8 cellular contexts compared by ENCODE assay signal in the genomic region with DNA sequence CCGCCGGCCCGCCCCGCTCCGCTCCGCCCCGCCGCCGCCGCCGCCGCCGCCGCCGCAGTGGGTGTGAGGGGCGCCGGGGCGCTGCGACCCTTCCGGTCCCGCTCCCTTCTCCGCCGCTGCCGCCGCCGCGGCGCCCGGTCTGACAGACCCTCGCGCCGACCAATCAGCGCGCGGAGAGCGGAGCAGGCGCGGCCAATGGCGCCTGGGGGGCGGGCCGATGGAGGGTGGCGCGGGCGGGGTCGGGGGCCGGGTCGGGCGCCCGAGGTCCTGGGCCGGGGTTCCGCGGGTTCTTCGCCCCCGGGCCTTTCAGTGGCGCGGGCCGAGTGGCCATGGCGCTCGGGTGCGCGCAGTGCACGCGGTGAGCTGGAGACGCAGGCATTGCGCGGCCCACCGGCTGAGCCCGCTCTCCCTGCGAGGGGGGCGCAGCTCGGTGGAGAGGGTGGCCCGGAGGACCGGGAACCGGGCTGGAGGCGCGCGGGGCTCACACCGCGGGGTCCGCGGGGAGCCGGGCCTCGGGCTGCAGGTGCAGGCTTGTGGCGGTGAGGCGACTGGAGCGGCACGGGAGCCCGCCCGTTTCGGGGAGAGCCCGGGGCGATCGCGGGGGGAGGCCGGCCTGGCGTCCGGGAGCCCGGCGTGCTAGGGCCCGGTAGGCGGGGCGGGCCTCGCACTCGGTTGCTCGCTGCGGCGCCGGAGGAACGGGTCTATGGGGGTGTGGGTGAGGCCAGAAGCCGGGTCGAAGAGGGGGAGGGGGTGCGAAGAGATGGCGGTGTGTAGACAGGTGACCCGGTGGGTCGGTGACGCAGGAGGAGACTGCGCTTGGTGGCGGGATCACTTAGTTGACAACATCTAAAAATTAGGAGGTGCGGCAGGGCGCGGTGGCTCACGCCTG. TPM values are rescaled to one million over a fixed set of nuclear protein-coding genes. Genes with fewer than 3 reads are reported as not detected.
A peak's percentile ranks its signal among the peaks of the same experiment; 100 is the strongest.
DNase-seq lines count a peak whose midpoint lies in the region; ATAC-seq, FAIRE-seq and TF ChIP-seq lines count a peak whose summit lies in the region.

A gene (minus strand): TSS at position 141 of the 889 bp plus-strand sequence. CDS start 11,522 bp downstream, outside the sequence.

- H3K4me3 Mint-ChIP-seq in CD4-positive, alpha-beta memory T cell, result peak within 1 kb of the TSS; percentile 95 to 100 (median 99)

- peak; percentile 66 for FAIRE-seq in endothelial cell of umbilical vein (lab: Jason Lieb, UNC)

- CTCF ChIA-PET in CD4-positive, alpha-beta memory T cell (lab: Charles Lee; ENCODE audit: partially characterized antibody), result interaction anchor here (0.9 to 7.3 kb wide), 9 partner anchors 9 to 94 kb away, joined by 3 to 130 read pairs (median 4); no protein-coding TSS in a partner anchor
- CTCF ChIA-PET in endothelial cell of umbilical vein (lab: Charles Lee), result interaction anchor here (0.7 to 5.2 kb wide), 6 partner anchors 23 to 314 kb away, joined by 3 to 69 read pairs (median 20); no protein-coding TSS in a partner anchor

- H3K27ac Mint-ChIP-seq in CD4-positive, alpha-beta memory T cell, result peak within 1 kb of the TSS; percentile 94 to 100 (median 100)

- no peaks in the 10 kb centered on the region for H3K36me3 ChIP-seq in CD4-positive, alpha-beta memory T cell (ENCODE audit: insufficient read depth, low read length)
- peaks cover 13% of the 10 kb centered on the region for H3K36me3 ChIP-seq in NT2/D1 (ENCODE audit: insufficient read depth, insufficient read length, low read length)
- H3K36me3 ChIP-seq in endothelial cell of umbilical vein (ENCODE audit: control insufficient read depth in 2 of 2, extremely low read depth in 1 of 2, insufficient read depth in 2 of 2, low read length in 2 of 2), result no peaks in the 10 kb centered on the region

- H3K9me3 ChIP-seq in CD4-positive, alpha-beta memory T cell (ENCODE audit: control insufficient read depth in 1 of 2, low read length in 2 of 2), result no peaks in the 10 kb centered on the region
- H3K9me3 ChIP-seq in NT2/D1 (ENCODE audit: insufficient read depth, low read length) (no peaks in the 10 kb centered on the region), endothelial cell of umbilical vein (replicated peaks; ENCODE audit: control insufficient read depth, insufficient read depth, low read length) (no peaks in the 10 kb centered on the region)

- peaks cover 34% of the 10 kb centered on the region for H3K4me1 ChIP-seq in CD4-positive, alpha-beta memory T cell (ENCODE audit: insufficient read depth, low read length)
- H3K4me1 ChIP-seq in NT2/D1 (ENCODE audit: insufficient read depth, insufficient read length) (peaks cover 11% of the 10 kb centered on the region), endothelial cell of umbilical vein (ENCODE audit: control insufficient read depth, extremely low read depth, insufficient read depth, low read length) (peaks cover 6% of the 10 kb centered on the region)

- ATAC-seq in GM19395 (IDR thresholded peaks at IDR 0.05; ENCODE audit: unreplicated experiment), result peak; percentile 77
- peak; percentile 81 for ATAC-seq in HG03521 (IDR thresholded peaks at IDR 0.05; ENCODE audit: unreplicated experiment)

- dilution Hi-C loops in endothelial cell of umbilical vein (cut with MboI; ENCODE audit: extremely low pct_ligation_motif_present, low sequenced_read_pairs), result no loop called here

- no TSS peak for BruUV-seq in endothelial cell of umbilical vein (replicated peaks; lab: Mats Ljungman, UMichigan)

- intact Hi-C loops in CD4-positive, alpha-beta memory T cell (cut with micrococcal nuclease), result loop anchor here (2.0 to 5.0 kb wide), 3 partner anchors 203 to 1269 kb away; a partner anchor contains a TSS
- intact Hi-C loops in endothelial cell of umbilical vein (cut with micrococcal nuclease), result loop anchor here (2.0 to 10.0 kb wide), 3 partner anchors 203 to 353 kb away; a partner anchor contains a TSS

- peak within 1 kb of the TSS; percentile 92 for H3K27ac ChIP-seq in CD4-positive, alpha-beta memory T cell (ENCODE audit: low read depth, low read length)
- H3K27ac ChIP-seq in endothelial cell of umbilical vein (ENCODE audit: insufficient read depth, low read depth, low read length), result peak within 1 kb of the TSS; percentile 3

- H3K9me1 ChIP-seq in endothelial cell of umbilical vein (replicated peaks; ENCODE audit: control insufficient read depth, extremely low read depth, insufficient read depth, low read length), result no peaks in the 10 kb centered on the region

- TF ChIP-seq CTCF in endothelial cell of umbilical vein (IDR thresholded peaks at IDR 0.05; ENCODE audit: extremely low read depth in 1 of 2, insufficient read depth in 1 of 2, low read depth in 1 of 2, low read length in 2 of 2), result no peak

- H3K9me3 Mint-ChIP-seq in CD4-positive, alpha-beta memory T cell, result no peaks in the 10 kb centered on the region

- POLR2A ChIA-PET in CD4-positive, alpha-beta memory T cell (lab: Charles Lee; ENCODE audit: partially characterized antibody), result interaction anchor here (0.5 to 3.4 kb wide), 9 partner anchors 9 to 669 kb away, joined by 3 to 25 read pairs (median 4); a partner anchor contains a TSS
- POLR2A ChIA-PET in endothelial cell of umbilical vein (lab: Charles Lee), result interaction anchor here (0.7 kb wide), 1 partner anchor 221 kb away, joined by 3 read pairs; no protein-coding TSS in a partner anchor

- peaks cover 2% of the 10 kb centered on the region for H4K20me1 ChIP-seq in endothelial cell of umbilical vein (replicated peaks; ENCODE audit: control insufficient read depth, extremely low read depth, insufficient read depth, low read length)

- H3K9ac ChIP-seq in NT2/D1 (ENCODE audit: insufficient read length, low read depth) (peak within 1 kb of the TSS; percentile 92), endothelial cell of umbilical vein (replicated peaks; ENCODE audit: extremely low read depth, insufficient read depth, low read length) (peak within 1 kb of the TSS; percentile 68)

- H2AFZ ChIP-seq in endothelial cell of umbilical vein (ENCODE audit: low read depth, low read length), result peak within 1 kb of the TSS; percentile 90

- no peaks in the 10 kb centered on the region for H3K27me3 ChIP-seq in CD4-positive, alpha-beta memory T cell (ENCODE audit: insufficient read depth, low read length)
- no peaks in the 10 kb centered on the region for H3K27me3 ChIP-seq in NT2/D1 (ENCODE audit: insufficient read depth, insufficient read length)
- H3K27me3 ChIP-seq in endothelial cell of umbilical vein (ENCODE audit: control insufficient read depth in 2 of 2, insufficient read depth in 2 of 2, low read length in 2 of 2), result no peaks in the 10 kb centered on the region

- TF ChIP-seq POLR2A in endothelial cell of umbilical vein (IDR thresholded peaks at IDR 0.05; ENCODE audit: low read depth, low read length), result peak; percentile 28

- H3K27me3 Mint-ChIP-seq in CD4-positive, alpha-beta memory T cell, result no peaks in the 10 kb centered on the region

- peaks cover 6 to 15% of the 10 kb centered on the region in 2 donors for H3K36me3 Mint-ChIP-seq in CD4-positive, alpha-beta memory T cell

- peak within 1 kb of the TSS in 1 of 2 donors; percentile 74 for H3K4me3 ChIP-seq in CD4-positive, alpha-beta memory T cell (ENCODE audit: low read length in 2 of 2)
- H3K4me3 ChIP-seq in NT2/D1 (ENCODE audit: insufficient read length, low read depth) (peak within 1 kb of the TSS; percentile 71), endothelial cell of umbilical vein (replicated peaks in 1 of 3; ENCODE audit: insufficient read depth in 1 of 3, low read depth in 1 of 3, low read length in 3 of 3) (peak within 1 kb of the TSS; percentile 67 to 88 (median 82))

- DNase-seq in CD4-positive, alpha-beta memory T cell, result peak; percentile 84 to 95 (median 88)
- DNase-seq in NT2/D1 (ENCODE audit: low read depth, low spot score) (peak; percentile 55), endothelial cell of umbilical vein (ENCODE audit: low read depth, low spot score) (peak; percentile 65), middle frontal gyrus (ENCODE audit: extremely low spot score, low spot score) (peak; percentile 88)
- DNase-seq in activated CD8-positive, alpha-beta memory T cell treated with anti-CD3 and anti-CD28 coated beads, Interleukin-2, amount 50 U/mL, for 4 hours, result peak; percentile 83
- peak; percentile 68 to 73 for DNase-seq in stimulated activated CD8-positive, alpha-beta memory T cell treated with anti-CD3 and anti-CD28 coated beads, Interleukin-2, amount 100 ng/mL, for 1 hour (ENCODE audit: low read depth in 2 of 2)

- peaks cover 24% of the 10 kb centered on the region for H3K79me2 ChIP-seq in endothelial cell of umbilical vein (ENCODE audit: control insufficient read depth, insufficient read depth, low read length)

- H3K4me2 ChIP-seq in endothelial cell of umbilical vein (ENCODE audit: insufficient read depth, low read length), result peak within 1 kb of the TSS; percentile 67

- peaks cover 32 to 62% (median 47%) of the 10 kb centered on the region in 4 donors for H3K4me1 Mint-ChIP-seq in CD4-positive, alpha-beta memory T cell

TF ChIP-seq in endothelial cell of umbilical vein, 7 proteins besides CTCF, POLR2A, EP300 and RAD21:
- no peak for TF ChIP-seq EZH2 (IDR thresholded peaks at IDR 0.05; ENCODE audit: borderline replicate concordance, low read depth, low read length, severe bottlenecking)
- TF ChIP-seq MYC (IDR thresholded peaks at IDR 0.05; ENCODE audit: low read depth, low read length), result no peak
- TF ChIP-seq JUN (IDR thresholded peaks at IDR 0.05; ENCODE audit: borderline replicate concordance, insufficient read depth, insufficient read length, low read depth), result no peak
- no peak for TF ChIP-seq FOS (IDR thresholded peaks at IDR 0.05; ENCODE audit: borderline replicate concordance, insufficient read depth, low read length)
- TF ChIP-seq, protein P1, sequence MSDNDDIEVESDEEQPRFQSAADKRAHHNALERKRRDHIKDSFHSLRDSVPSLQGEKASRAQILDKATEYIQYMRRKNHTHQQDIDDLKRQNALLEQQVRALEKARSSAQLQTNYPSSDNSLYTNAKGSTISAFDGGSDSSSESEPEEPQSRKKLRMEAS (IDR thresholded peaks at IDR 0.05; ENCODE audit: insufficient read depth, insufficient read length), result no peak
- TF ChIP-seq POLR2AphosphoS5 (IDR thresholded peaks at IDR 0.05; ENCODE audit: insufficient read depth, low read depth, low read length), result no peak
- no peak for TF ChIP-seq GATA2 (IDR thresholded peaks at IDR 0.05; ENCODE audit: insufficient read depth, insufficient read length, low read depth, low read length)

RNA-seq across cellular contexts. Expression of the gene that starts here (rescaled TPM):
- 10 to 100 TPM; 39.1 TPM for total RNA-seq in CD4-positive, alpha-beta memory T cell
- 10 to 100 TPM; 21.8 to 31.1 TPM for polyA plus RNA-seq in CD4-positive, alpha-beta memory T cell
- total RNA-seq in endothelial cell of umbilical vein, result 34.8 and 38.0 TPM in 2 replicates
- 16.3 and 24.6 TPM in 2 replicates for polyA plus RNA-seq in endothelial cell of umbilical vein
- polyA plus RNA-seq in endothelial cell of umbilical vein (2011; cell fraction: cytosol; rRNA removed), result 24.8 and 26.0 TPM in 2 replicates
- polyA plus RNA-seq in endothelial cell of umbilical vein (2011; cell fraction: nucleus; rRNA removed), result 23.6 and 29.6 TPM in 2 replicates
- 24.6 and 26.0 TPM in 2 replicates for polyA plus RNA-seq in endothelial cell of umbilical vein (2012)
- polyA minus RNA-seq in endothelial cell of umbilical vein, result 52.6 and 60.9 TPM in 2 replicates
- polyA minus RNA-seq in endothelial cell of umbilical vein (2011; cell fraction: cytosol; rRNA and poly(A)+ RNA removed), result 38.9 TPM
- polyA minus RNA-seq in endothelial cell of umbilical vein (2011; cell fraction: nucleus; rRNA and poly(A)+ RNA removed), result 19.1 and 27.2 TPM in 2 replicates
